15 cellular contexts compared by ENCODE assay signal in the genomic region with DNA sequence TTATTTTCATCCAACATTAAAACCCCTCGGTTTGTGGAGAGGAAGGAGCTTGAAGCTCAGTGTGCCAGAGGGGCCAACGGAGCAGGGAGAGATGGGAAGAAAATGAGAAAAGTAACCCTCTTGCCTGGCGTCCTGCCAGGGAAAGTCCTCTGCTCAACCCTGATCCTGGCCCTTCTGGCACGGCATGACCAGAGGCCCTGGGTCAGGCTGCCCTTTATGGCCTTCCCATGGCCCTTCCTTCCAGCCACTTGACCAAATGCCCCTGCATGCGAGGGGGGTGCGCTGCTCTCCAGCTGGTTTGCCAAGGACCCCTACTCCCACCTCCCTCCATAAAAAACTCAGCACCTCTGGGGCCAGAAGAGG. TPM values are rescaled to one million over a fixed set of nuclear protein-coding genes. Genes with fewer than 3 reads are reported as not detected.
DNase-seq lines count a peak whose midpoint lies in the region; ATAC-seq and TF ChIP-seq lines count a peak whose summit lies in the region.
"Had no signal": no experiment of that assay in that cellular context is flagged by ENCODE, and none has a peak within 500 bp of the region (broad histone marks: within the 10 kb centered on the region; RNA-seq: fewer than 3 reads in every experiment).

No MANE protein-coding gene starts in this region.

- H3K4me1 Mint-ChIP-seq in WTC11, result peaks cover 60% of the 10 kb centered on the region
- no peaks in the 10 kb centered on the region for H3K4me1 Mint-ChIP-seq in activated naive CD8-positive, alpha-beta T cell treated with anti-CD3 and anti-CD28 coated beads for 36 hours
- H3K4me1 Mint-ChIP-seq: stimulated activated effector memory CD8-positive, alpha-beta T cell treated with anti-CD3 and anti-CD28 coated beads, Interleukin-12 subunit alpha, Interleukin-12 subunit beta, amount 100 ng/mL, for 72 hours had no signal

- H3F3A ChIP-seq in smooth muscle cell (ENCODE audit: low read depth), result peaks cover 17% of the 10 kb centered on the region

- 64 to 86% methylated on average over 3 to 4 of the region's 6 CpGs for WGBS in gastroesophageal sphincter (ENCODE audit: low coverage in 1 of 2), 2 donors
- WGBS in smooth muscle cell (ENCODE audit: low lambda C conversion rate), result 88% methylated on average over 6 of the region's 6 CpGs

- H3K9me3 Mint-ChIP-seq in WTC11, result no peaks in the 10 kb centered on the region
- no peaks in the 10 kb centered on the region for H3K9me3 Mint-ChIP-seq in activated naive CD8-positive, alpha-beta T cell treated with anti-CD3 and anti-CD28 coated beads for 36 hours
- H3K9me3 Mint-ChIP-seq: stimulated activated effector memory CD8-positive, alpha-beta T cell treated with anti-CD3 and anti-CD28 coated beads, Interleukin-12 subunit alpha, Interleukin-12 subunit beta, amount 100 ng/mL, for 72 hours had no signal

- DNase-seq in WTC11 (ENCODE audit: low spot score) (no peak), lower lobe of right lung (no peak), smooth muscle cell (lab: John Stamatoyannopoulos, UW; ENCODE audit: unreplicated experiment) (no peak), NCI-H2171 treated with DMSO at 0.1 percent for 48 hours (lab: John Stamatoyannopoulos, UW) (no peak), GM19238 (ENCODE audit: insufficient read length, low spot score) (no peak)
- DNase-seq in activated naive CD8-positive, alpha-beta T cell treated with anti-CD3 and anti-CD28 coated beads for 36 hours, result no peak
- DNase-seq in activated CD4-positive, alpha-beta T cell treated with anti-CD3 and anti-CD28 coated beads for 4 hours, result no peak
- DNase-seq: activated CD4-positive, alpha-beta T cell treated with anti-CD3 and anti-CD28 coated beads for 48 hours; activated naive CD4-positive, alpha-beta T cell treated with anti-CD3 and anti-CD28 coated beads, Interleukin-2, amount 50 U/mL, for 16 hours; left colon; MG63; SIG-M5; T-helper 9 cell had no signal

- CTCF ChIA-PET in WTC11 (lab: Charles Lee), result interaction anchor here (1.3 to 2.1 kb wide), 3 partner anchors 12 to 110 kb away, joined by 4 to 6 read pairs (median 4); no protein-coding TSS in a partner anchor

- no peaks in the 10 kb centered on the region for H3K9me3 ChIP-seq in gastroesophageal sphincter
- no peaks in the 10 kb centered on the region for H3K9me3 ChIP-seq in lower lobe of right lung
- H3K9me3 ChIP-seq in smooth muscle cell (replicated peaks; ENCODE audit: low read depth), result no peaks in the 10 kb centered on the region
- H3K9me3 ChIP-seq: MG63 had no signal

- TF ChIP-seq EP300 in gastroesophageal sphincter (IDR thresholded peaks at IDR 0.05), result no peak

- H3K27ac Mint-ChIP-seq in WTC11, result peak overlapping the region; percentile 79
- no peak overlapping the region for H3K27ac Mint-ChIP-seq in activated naive CD8-positive, alpha-beta T cell treated with anti-CD3 and anti-CD28 coated beads for 36 hours
- H3K27ac Mint-ChIP-seq: stimulated activated effector memory CD8-positive, alpha-beta T cell treated with anti-CD3 and anti-CD28 coated beads, Interleukin-12 subunit alpha, Interleukin-12 subunit beta, amount 100 ng/mL, for 72 hours had no signal

- H3K4me1 ChIP-seq in gastroesophageal sphincter (peaks cover 0 to 10% (median 0%) of the 10 kb centered on the region in 3 donors), lower lobe of right lung (peaks cover 6% of the 10 kb centered on the region), smooth muscle cell (ENCODE audit: low read depth) (peaks cover 15% of the 10 kb centered on the region)

- H4K20me1 ChIP-seq in smooth muscle cell (ENCODE audit: low read depth), result no peaks in the 10 kb centered on the region

- H3K4me3 ChIP-seq in gastroesophageal sphincter (no peak overlapping the region), lower lobe of right lung (no peak overlapping the region), smooth muscle cell (no peak overlapping the region)
- H3K4me3 ChIP-seq: MG63 had no signal

- H3K79me2 ChIP-seq in smooth muscle cell (ENCODE audit: low read depth), result no peaks in the 10 kb centered on the region

- H3K27ac ChIP-seq in gastroesophageal sphincter (peak overlapping the region in 3 of 4 donors; percentile 28 to 59 (median 38)), lower lobe of right lung (peak overlapping the region; percentile 64), smooth muscle cell (ENCODE audit: low read depth) (peak overlapping the region; percentile 83)

- no peak for TF ChIP-seq POLR2A in gastroesophageal sphincter (IDR thresholded peaks at IDR 0.05)

- H3K36me3 ChIP-seq in gastroesophageal sphincter (no peaks in the 10 kb centered on the region), lower lobe of right lung (no peaks in the 10 kb centered on the region), smooth muscle cell (ENCODE audit: low read depth) (no peaks in the 10 kb centered on the region)
- H3K36me3 ChIP-seq: MG63 had no signal

- no peak overlapping the region for H3K9ac ChIP-seq in smooth muscle cell (ENCODE audit: low read depth)

- ATAC-seq in WTC11 (no peak), gastroesophageal sphincter (no peak), lower lobe of right lung (no peak)
- ATAC-seq: left colon; stimulated activated effector memory CD8-positive, alpha-beta T cell treated with anti-CD3 and anti-CD28 coated beads, Interleukin-12 subunit alpha, Interleukin-12 subunit beta, amount 100 ng/mL, for 72 hours had no signal

- no peaks in the 10 kb centered on the region; the same call in 1 of the 2 replicates for H3K27me3 Mint-ChIP-seq in WTC11 (ENCODE audit: low read depth)
- no peaks in the 10 kb centered on the region for H3K27me3 Mint-ChIP-seq in activated naive CD8-positive, alpha-beta T cell treated with anti-CD3 and anti-CD28 coated beads for 36 hours

- no peak overlapping the region for H2AFZ ChIP-seq in smooth muscle cell (ENCODE audit: low read depth)

- H3K27me3 ChIP-seq in gastroesophageal sphincter (no peaks in the 10 kb centered on the region), lower lobe of right lung (ENCODE audit: low read depth) (no peaks in the 10 kb centered on the region), smooth muscle cell (ENCODE audit: low read depth) (no peaks in the 10 kb centered on the region)
- H3K27me3 ChIP-seq: MG63 had no signal

- TF ChIP-seq CTCF in WTC11 (IDR thresholded peaks at IDR 0.05) (no peak), gastroesophageal sphincter (IDR thresholded peaks at IDR 0.05) (no peak), lower lobe of right lung (IDR thresholded peaks at IDR 0.05) (no peak), smooth muscle cell (IDR thresholded peaks at IDR 0.05; ENCODE audit: borderline replicate concordance, insufficient read depth, poor library complexity, severe bottlenecking) (no peak)

- H3K36me3 Mint-ChIP-seq in WTC11, result no peaks in the 10 kb centered on the region
- no peaks in the 10 kb centered on the region for H3K36me3 Mint-ChIP-seq in activated naive CD8-positive, alpha-beta T cell treated with anti-CD3 and anti-CD28 coated beads for 36 hours
- H3K36me3 Mint-ChIP-seq: stimulated activated effector memory CD8-positive, alpha-beta T cell treated with anti-CD3 and anti-CD28 coated beads, Interleukin-12 subunit alpha, Interleukin-12 subunit beta, amount 100 ng/mL, for 72 hours had no signal

- intact Hi-C loops in lower lobe of right lung (cut with DNase I), result no loop called here

- POLR2A ChIA-PET in WTC11 (lab: Charles Lee), result interaction anchor here (0.8 kb wide), 1 partner anchor 11 kb away, joined by 6 read pairs; no protein-coding TSS in a partner anchor

- no peak overlapping the region for H3K4me2 ChIP-seq in smooth muscle cell

- H3K4me3 Mint-ChIP-seq in WTC11, result no peak overlapping the region
- no peak overlapping the region for H3K4me3 Mint-ChIP-seq in activated naive CD8-positive, alpha-beta T cell treated with anti-CD3 and anti-CD28 coated beads for 36 hours
- H3K4me3 Mint-ChIP-seq: stimulated activated effector memory CD8-positive, alpha-beta T cell treated with anti-CD3 and anti-CD28 coated beads, Interleukin-12 subunit alpha, Interleukin-12 subunit beta, amount 100 ng/mL, for 72 hours had no signal

TF ChIP-seq in WTC11, 78 proteins besides CTCF, POLR2A, EP300 and RAD21:
- TF ChIP-seq, protein P1, sequence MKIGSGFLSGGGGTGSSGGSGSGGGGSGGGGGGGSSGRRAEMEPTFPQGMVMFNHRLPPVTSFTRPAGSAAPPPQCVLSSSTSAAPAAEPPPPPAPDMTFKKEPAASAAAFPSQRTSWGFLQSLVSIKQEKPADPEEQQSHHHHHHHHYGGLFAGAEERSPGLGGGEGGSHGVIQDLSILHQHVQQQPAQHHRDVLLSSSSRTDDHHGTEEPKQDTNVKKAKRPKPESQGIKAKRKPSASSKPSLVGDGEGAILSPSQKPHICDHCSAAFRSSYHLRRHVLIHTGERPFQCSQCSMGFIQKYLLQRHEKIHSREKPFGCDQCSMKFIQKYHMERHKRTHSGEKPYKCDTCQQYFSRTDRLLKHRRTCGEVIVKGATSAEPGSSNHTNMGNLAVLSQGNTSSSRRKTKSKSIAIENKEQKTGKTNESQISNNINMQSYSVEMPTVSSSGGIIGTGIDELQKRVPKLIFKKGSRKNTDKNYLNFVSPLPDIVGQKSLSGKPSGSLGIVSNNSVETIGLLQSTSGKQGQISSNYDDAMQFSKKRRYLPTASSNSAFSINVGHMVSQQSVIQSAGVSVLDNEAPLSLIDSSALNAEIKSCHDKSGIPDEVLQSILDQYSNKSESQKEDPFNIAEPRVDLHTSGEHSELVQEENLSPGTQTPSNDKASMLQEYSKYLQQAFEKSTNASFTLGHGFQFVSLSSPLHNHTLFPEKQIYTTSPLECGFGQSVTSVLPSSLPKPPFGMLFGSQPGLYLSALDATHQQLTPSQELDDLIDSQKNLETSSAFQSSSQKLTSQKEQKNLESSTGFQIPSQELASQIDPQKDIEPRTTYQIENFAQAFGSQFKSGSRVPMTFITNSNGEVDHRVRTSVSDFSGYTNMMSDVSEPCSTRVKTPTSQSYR (CRISPR knock-in tag; IDR thresholded peaks at IDR 0.05), result no peak
- TF ChIP-seq ZNF423 (CRISPR knock-in tag; IDR thresholded peaks at IDR 0.05), result no peak
- TF ChIP-seq, protein P2, sequence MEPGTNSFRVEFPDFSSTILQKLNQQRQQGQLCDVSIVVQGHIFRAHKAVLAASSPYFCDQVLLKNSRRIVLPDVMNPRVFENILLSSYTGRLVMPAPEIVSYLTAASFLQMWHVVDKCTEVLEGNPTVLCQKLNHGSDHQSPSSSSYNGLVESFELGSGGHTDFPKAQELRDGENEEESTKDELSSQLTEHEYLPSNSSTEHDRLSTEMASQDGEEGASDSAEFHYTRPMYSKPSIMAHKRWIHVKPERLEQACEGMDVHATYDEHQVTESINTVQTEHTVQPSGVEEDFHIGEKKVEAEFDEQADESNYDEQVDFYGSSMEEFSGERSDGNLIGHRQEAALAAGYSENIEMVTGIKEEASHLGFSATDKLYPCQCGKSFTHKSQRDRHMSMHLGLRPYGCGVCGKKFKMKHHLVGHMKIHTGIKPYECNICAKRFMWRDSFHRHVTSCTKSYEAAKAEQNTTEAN (CRISPR knock-in tag; IDR thresholded peaks at IDR 0.05), result no peak

RNA-seq across cellular contexts. Expression of a gene that starts 43.8 kb away (rescaled TPM):
- 99.6 to 140 TPM (median 103 TPM) in 3 replicates for total RNA-seq in WTC11 (2021)
- 10 to 100 TPM in 3 of 4 donors, 1 to 10 TPM in 1; 9.2 to 18.1 (median 12.7) TPM for total RNA-seq in gastroesophageal sphincter
- total RNA-seq in lower lobe of right lung, result 42.7 TPM
- total RNA-seq in smooth muscle cell, result 62.7 and 74.2 TPM in 2 replicates
- polyA plus RNA-seq in smooth muscle cell, result 47.4 and 49.3 TPM in 2 replicates
- total RNA-seq in activated naive CD8-positive, alpha-beta T cell treated with anti-CD3 and anti-CD28 coated beads for 36 hours, result 1 to 10 TPM in 1 of 2 experiments, under 1 TPM in 1; 0.91 to 1.4 TPM

Comparison
In these comparisons a context has a peak if more than half of its experiments do, and no peak if none do; other contexts are left out.
1. RNA of a gene that starts 43.8 kb away (total RNA-seq): 99.6 to 140 TPM in WTC11, 62.7 to 74.2 TPM in smooth muscle cell, 42.7 TPM in lower lobe of right lung (single experiment) and 9.2 to 18.1 TPM in gastroesophageal sphincter; 0.91 to 1.4 TPM in activated naive CD8-positive, alpha-beta T cell treated with anti-CD3 and anti-CD28 coated beads for 36 hours; every median in the first group is over 4 times any median in the second.
2. Peak in every context shown above with its lines, with median percentiles within 50 percentile points of each other: H3K27ac ChIP-seq.